ENCODE assay signal across 8 cellular contexts in the genomic region with DNA sequence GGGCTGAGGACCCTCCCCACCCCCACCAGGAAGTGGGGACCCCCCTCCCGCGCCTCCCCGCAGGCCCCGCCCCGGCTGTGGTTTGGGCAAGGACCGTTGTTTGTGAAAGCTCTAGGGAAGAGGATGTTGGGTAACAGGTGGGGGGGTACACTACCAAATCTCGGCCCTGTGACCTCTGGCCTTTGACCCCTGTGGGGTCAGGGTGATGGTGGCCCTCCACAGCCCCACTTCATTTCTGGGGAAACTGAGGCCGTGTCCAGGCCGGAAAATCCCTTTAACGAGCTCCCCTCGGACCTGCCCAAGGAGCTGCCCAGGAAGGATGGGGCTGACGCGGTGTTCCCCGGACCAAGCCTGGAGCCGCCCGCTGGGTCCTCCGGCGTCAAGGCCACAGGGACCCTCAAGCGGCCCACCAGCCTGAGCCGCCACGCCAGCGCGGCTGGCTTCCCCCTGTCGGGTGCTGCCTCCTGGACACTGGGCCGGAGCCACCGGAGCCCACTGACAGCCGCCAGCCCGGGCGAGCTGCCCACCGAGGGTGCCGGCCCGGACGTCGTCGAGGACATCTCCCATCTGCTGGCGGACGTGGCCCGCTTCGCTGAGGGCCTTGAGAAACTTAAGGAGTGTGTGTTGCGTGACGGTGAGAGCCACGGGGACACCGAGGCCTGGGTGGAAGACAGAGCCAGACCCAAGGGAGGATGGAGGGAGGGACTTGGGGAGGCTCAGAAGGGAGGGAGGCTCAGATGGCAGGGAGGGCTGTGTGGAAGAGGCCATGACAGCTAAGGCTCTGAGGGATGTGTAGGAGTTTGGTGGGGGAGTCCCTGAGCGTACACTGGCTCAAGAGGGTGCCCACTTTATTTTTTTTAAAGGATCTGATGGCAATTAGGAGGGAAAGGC. TPM values are rescaled to one million over a fixed set of nuclear protein-coding genes. Genes with fewer than 3 reads are reported as not detected.
DNase-seq lines count a peak whose midpoint lies in the region; ATAC-seq and TF ChIP-seq lines count a peak whose summit lies in the region.

No MANE protein-coding gene starts in this region.

- peak overlapping the region; percentile 32 for H3K9ac ChIP-seq in NT2/D1 (ENCODE audit: insufficient read length, low read depth)
- no peak overlapping the region for H3K9ac ChIP-seq in mesendoderm (ENCODE audit: low read length)

- H3K27ac ChIP-seq in CD4-positive, alpha-beta memory T cell (ENCODE audit: low read depth, low read length), result peak overlapping the region; percentile 98
- no peak overlapping the region for H3K27ac ChIP-seq in mesendoderm (ENCODE audit: low read depth, low read length)

- WGBS in mesendoderm (ENCODE audit: extremely low coverage, insufficient coverage, low lambda C conversion rate), result no CpG with 5 or more reads among the region's 44 CpGs

- no peak overlapping the region for H3K23ac ChIP-seq in mesendoderm (ENCODE audit: low read length)

- H3K36me3 ChIP-seq in CD4-positive, alpha-beta memory T cell (ENCODE audit: insufficient read depth, low read length), result peaks cover 24% of the 10 kb centered on the region
- H3K36me3 ChIP-seq in NT2/D1 (ENCODE audit: insufficient read depth, insufficient read length, low read length) (peaks cover 10% of the 10 kb centered on the region), mucosa of descending colon (ENCODE audit: low read depth) (no peaks in the 10 kb centered on the region), mesendoderm (ENCODE audit: control insufficient read depth, insufficient read depth, low read length) (no peaks in the 10 kb centered on the region)

- no peaks in the 10 kb centered on the region for H3K79me1 ChIP-seq in mesendoderm (ENCODE audit: low read length)

- peaks cover 0 to 4% (median 0%) of the 10 kb centered on the region in 8 donors for H3K9me3 Mint-ChIP-seq in CD4-positive, alpha-beta memory T cell
- no peaks in the 10 kb centered on the region for H3K9me3 Mint-ChIP-seq in activated naive CD4-positive, alpha-beta T cell treated with anti-CD3 and anti-CD28 coated beads, Interleukin-2, amount 50 U/mL, for 72 hours
- H3K9me3 Mint-ChIP-seq in progenitor cell of endocrine pancreas (ENCODE audit: low read depth), result no peaks in the 10 kb centered on the region

- H3K36me3 Mint-ChIP-seq in CD4-positive, alpha-beta memory T cell, result peaks cover 25 to 31% of the 10 kb centered on the region in 2 donors
- H3K36me3 Mint-ChIP-seq in activated naive CD4-positive, alpha-beta T cell treated with anti-CD3 and anti-CD28 coated beads, Interleukin-2, amount 50 U/mL, for 72 hours, result peaks cover 25% of the 10 kb centered on the region in 2 donors
- no peaks in the 10 kb centered on the region for H3K36me3 Mint-ChIP-seq in progenitor cell of endocrine pancreas (ENCODE audit: insufficient read depth)

- no peak overlapping the region for H2BK15ac ChIP-seq in mesendoderm (replicated peaks; ENCODE audit: low read depth)

- no peaks in the 10 kb centered on the region for H3K27me3 Mint-ChIP-seq in CD4-positive, alpha-beta memory T cell
- peaks cover 47% of the 10 kb centered on the region for H3K27me3 Mint-ChIP-seq in progenitor cell of endocrine pancreas

- no peak overlapping the region for H4K8ac ChIP-seq in mesendoderm (ENCODE audit: low read depth, low read length)

- peak in 1 of 2 donors; percentile 17 for ATAC-seq in activated naive CD4-positive, alpha-beta T cell treated with anti-CD3 and anti-CD28 coated beads, Interleukin-2, amount 50 U/mL, for 72 hours
- peak; percentile 10 for ATAC-seq in mucosa of descending colon

- H3K4ac ChIP-seq in mesendoderm (ENCODE audit: low read depth, low read length), result no peak overlapping the region

- H3K4me2 ChIP-seq in mesendoderm (ENCODE audit: low read length), result no peak overlapping the region

- peak overlapping the region; percentile 85 to 92 for H3K4me3 ChIP-seq in CD4-positive, alpha-beta memory T cell (ENCODE audit: low read length in 2 of 2)
- H3K4me3 ChIP-seq in NT2/D1 (ENCODE audit: insufficient read length, low read depth), result no peak overlapping the region
- H3K4me3 ChIP-seq in mucosa of descending colon, result no peak overlapping the region
- no peak overlapping the region for H3K4me3 ChIP-seq in mesendoderm (ENCODE audit: low read length)

- H3K56ac ChIP-seq in mesendoderm (ENCODE audit: low read length), result no peak overlapping the region

- peaks cover 30 to 71% (median 50%) of the 10 kb centered on the region in 4 donors for H3K4me1 Mint-ChIP-seq in CD4-positive, alpha-beta memory T cell
- peaks cover 3% of the 10 kb centered on the region for H3K4me1 Mint-ChIP-seq in progenitor cell of endocrine pancreas (ENCODE audit: low read depth)

- H3K27ac Mint-ChIP-seq in CD4-positive, alpha-beta memory T cell, result peak overlapping the region; percentile 93 to 98 (median 97)
- peak overlapping the region; percentile 95 for H3K27ac Mint-ChIP-seq in activated naive CD4-positive, alpha-beta T cell treated with anti-CD3 and anti-CD28 coated beads, Interleukin-2, amount 50 U/mL, for 72 hours
- H3K27ac Mint-ChIP-seq in progenitor cell of endocrine pancreas, result no peak overlapping the region

- CTCF ChIA-PET in CD4-positive, alpha-beta memory T cell (lab: Charles Lee; ENCODE audit: partially characterized antibody), result interaction anchor here (0.7 to 5.7 kb wide), 11 partner anchors 10 to 198 kb away, joined by 3 to 219 read pairs (median 5); no protein-coding TSS in a partner anchor

- H2AK5ac ChIP-seq in mesendoderm (ENCODE audit: low read length), result no peak overlapping the region

- H4K5ac ChIP-seq in mesendoderm (ENCODE audit: low read length), result no peak overlapping the region

- no peak overlapping the region for H3K18ac ChIP-seq in mesendoderm (ENCODE audit: low read length)

- no peaks in the 10 kb centered on the region for H3K9me3 ChIP-seq in CD4-positive, alpha-beta memory T cell (ENCODE audit: control insufficient read depth in 1 of 2, low read length in 2 of 2)
- H3K9me3 ChIP-seq in NT2/D1 (ENCODE audit: insufficient read depth, low read length), result no peaks in the 10 kb centered on the region
- no peaks in the 10 kb centered on the region for H3K9me3 ChIP-seq in mucosa of descending colon

- H2BK5ac ChIP-seq in mesendoderm (ENCODE audit: low read length), result no peak overlapping the region

- no peak overlapping the region for H2BK120ac ChIP-seq in mesendoderm (ENCODE audit: low read depth, low read length)

- peaks cover 74% of the 10 kb centered on the region for H3K4me1 ChIP-seq in CD4-positive, alpha-beta memory T cell (ENCODE audit: insufficient read depth, low read length)
- peaks cover 19% of the 10 kb centered on the region for H3K4me1 ChIP-seq in NT2/D1 (ENCODE audit: insufficient read depth, insufficient read length)
- H3K4me1 ChIP-seq in mucosa of descending colon (ENCODE audit: low read depth), result peaks cover 44% of the 10 kb centered on the region
- H3K4me1 ChIP-seq in mesendoderm (ENCODE audit: control insufficient read depth, low read depth, low read length), result peaks cover 4% of the 10 kb centered on the region

- H3K27me3 ChIP-seq in CD4-positive, alpha-beta memory T cell (ENCODE audit: insufficient read depth, low read length), result no peaks in the 10 kb centered on the region
- H3K27me3 ChIP-seq in NT2/D1 (ENCODE audit: insufficient read depth, insufficient read length) (peaks cover 31% of the 10 kb centered on the region), mesendoderm (ENCODE audit: insufficient read depth, low read length, poor library complexity) (peaks cover 5% of the 10 kb centered on the region)

- DNase-seq in CD4-positive, alpha-beta memory T cell, result peak; percentile 72 to 79 (median 75)
- no peak for DNase-seq in NT2/D1 (ENCODE audit: low read depth, low spot score)
- DNase-seq in activated naive CD4-positive, alpha-beta T cell treated with anti-CD3 and anti-CD28 coated beads, Interleukin-2, amount 50 U/mL, for 72 hours (ENCODE audit: low spot score in 2 of 2), result peak in 1 of 2 donors; percentile 77
- peak; percentile 70 to 89 (median 77) for DNase-seq in mucosa of descending colon
- DNase-seq in NCI-H526 treated with DMSO at 0.1 percent for 48 hours (lab: John Stamatoyannopoulos, UW), result no peak
- DNase-seq in foreskin melanocyte, result no peak
- DNase-seq in mesendoderm, result no peak
- no peak for DNase-seq in progenitor cell of endocrine pancreas (ENCODE audit: low spot score, unreplicated experiment)

- intact Hi-C loops in CD4-positive, alpha-beta memory T cell (cut with micrococcal nuclease), result loop anchor here (1.0 kb wide), 1 partner anchor 9 kb away; no protein-coding TSS in a partner anchor
- intact Hi-C loops in mucosa of descending colon (cut with DNase I, micrococcal nuclease), result no loop called here

- POLR2A ChIA-PET in CD4-positive, alpha-beta memory T cell (lab: Charles Lee; ENCODE audit: partially characterized antibody), result interaction anchor here (0.6 to 57.1 kb wide), 21 partner anchors 5 to 407 kb away, joined by 3 to 3893 read pairs (median 6); a partner anchor contains a TSS

- H3K79me2 ChIP-seq in mesendoderm (ENCODE audit: control insufficient read depth, insufficient read depth, low read length), result no peaks in the 10 kb centered on the region

- TF ChIP-seq CTCF in mucosa of descending colon (IDR thresholded peaks at IDR 0.05) (no peak), progenitor cell of endocrine pancreas (IDR thresholded peaks at IDR 0.05; ENCODE audit: unreplicated experiment) (no peak)

- H3K4me3 Mint-ChIP-seq in CD4-positive, alpha-beta memory T cell, result peak overlapping the region; percentile 88 to 97 (median 96)
- no peak overlapping the region for H3K4me3 Mint-ChIP-seq in progenitor cell of endocrine pancreas (ENCODE audit: low read depth)

RNA-seq across cellular contexts. Expression of a gene that starts 1.4 kb away (rescaled TPM):
- 100 to 1,000 TPM; 834 to 836 TPM for total RNA-seq in CD4-positive, alpha-beta memory T cell
- 100 to 1,000 TPM; 222 to 501 TPM for polyA plus RNA-seq in CD4-positive, alpha-beta memory T cell
- total RNA-seq in activated naive CD4-positive, alpha-beta T cell treated with anti-CD3 and anti-CD28 coated beads, Interleukin-2, amount 50 U/mL, for 72 hours, result 100 to 1,000 TPM; 171 to 174 TPM
- total RNA-seq in mucosa of descending colon (10 to 100 TPM; 33.9 to 64.3 (median 58.8) TPM), progenitor cell of endocrine pancreas (6.1 and 8.1 TPM in 2 replicates)
- polyA plus RNA-seq in mesendoderm (2013, experiment 1 of 2), result 7.9 TPM
- polyA plus RNA-seq in mesendoderm (2013, experiment 2 of 2), result 8.0 TPM

RNA-seq across cellular contexts. Expression of a gene that starts 26.8 kb away (rescaled TPM):
- 10 to 100 TPM; 76.0 to 80.0 TPM for total RNA-seq in CD4-positive, alpha-beta memory T cell
- 100 to 1,000 TPM; 167 to 197 TPM for polyA plus RNA-seq in CD4-positive, alpha-beta memory T cell
- 100 to 1,000 TPM; 248 to 259 TPM for total RNA-seq in activated naive CD4-positive, alpha-beta T cell treated with anti-CD3 and anti-CD28 coated beads, Interleukin-2, amount 50 U/mL, for 72 hours
- total RNA-seq in mucosa of descending colon (100 to 1,000 TPM; 108 to 138 (median 133) TPM), progenitor cell of endocrine pancreas (161 TPM in 2 replicates)
- 206 TPM for polyA plus RNA-seq in mesendoderm (2013, experiment 1 of 2)
- polyA plus RNA-seq in mesendoderm (2013, experiment 2 of 2), result 211 TPM

RNA-seq across cellular contexts. Expression of a gene that starts 28.4 kb away (rescaled TPM):
- 100 to 1,000 TPM; 313 to 319 TPM for total RNA-seq in CD4-positive, alpha-beta memory T cell
- 10 to 100 TPM; 10.7 to 11.2 TPM for polyA plus RNA-seq in CD4-positive, alpha-beta memory T cell
- 100 to 1,000 TPM in 1 of 2 donors, 10 to 100 TPM in 1; 17.8 to 105 TPM for total RNA-seq in activated naive CD4-positive, alpha-beta T cell treated with anti-CD3 and anti-CD28 coated beads, Interleukin-2, amount 50 U/mL, for 72 hours
- total RNA-seq in mucosa of descending colon, result 10 to 100 TPM; 23.5 to 25.6 (median 25.6) TPM
- 3.9 TPM for polyA plus RNA-seq in mesendoderm (2013, experiment 1 of 2)
- polyA plus RNA-seq in mesendoderm (2013, experiment 2 of 2), result 4.4 TPM
- total RNA-seq in progenitor cell of endocrine pancreas, result 54.6 and 57.3 TPM in 2 replicates

RNA-seq across cellular contexts. Expression of a gene that starts 35.4 kb away (rescaled TPM):
- 100 to 1,000 TPM; 210 to 220 TPM for total RNA-seq in CD4-positive, alpha-beta memory T cell
- 100 to 1,000 TPM; 399 to 406 TPM for polyA plus RNA-seq in CD4-positive, alpha-beta memory T cell
- 100 to 1,000 TPM; 154 to 316 TPM for total RNA-seq in activated naive CD4-positive, alpha-beta T cell treated with anti-CD3 and anti-CD28 coated beads, Interleukin-2, amount 50 U/mL, for 72 hours
- total RNA-seq in mucosa of descending colon (100 to 1,000 TPM; 126 to 187 (median 144) TPM), progenitor cell of endocrine pancreas (231 and 236 TPM in 2 replicates)
- 395 TPM for polyA plus RNA-seq in mesendoderm (2013, experiment 1 of 2)
- polyA plus RNA-seq in mesendoderm (2013, experiment 2 of 2), result 398 TPM

RNA-seq across cellular contexts. Expression of a gene that starts 41.9 kb away (rescaled TPM):
- total RNA-seq in CD4-positive, alpha-beta memory T cell, result 100 to 1,000 TPM; 263 to 266 TPM
- 100 to 1,000 TPM; 444 to 632 TPM for polyA plus RNA-seq in CD4-positive, alpha-beta memory T cell
- 100 to 1,000 TPM; 187 to 254 TPM for total RNA-seq in activated naive CD4-positive, alpha-beta T cell treated with anti-CD3 and anti-CD28 coated beads, Interleukin-2, amount 50 U/mL, for 72 hours
- total RNA-seq in mucosa of descending colon (10 to 100 TPM; 65.0 to 88.8 (median 84.7) TPM), progenitor cell of endocrine pancreas (225 and 226 TPM in 2 replicates)
- 595 TPM for polyA plus RNA-seq in mesendoderm (2013, experiment 1 of 2)
- polyA plus RNA-seq in mesendoderm (2013, experiment 2 of 2), result 606 TPM

Comparison
In these comparisons a context has a peak if more than half of its experiments do, and no peak if none do; other contexts are left out.
1. DNase-seq: peak in CD4-positive, alpha-beta memory T cell (5 of 5) and mucosa of descending colon (3 of 3); none in NT2/D1 (single experiment), NCI-H526 treated with DMSO at 0.1 percent for 48 hours (single experiment), foreskin melanocyte (single experiment), mesendoderm (single experiment) and progenitor cell of endocrine pancreas (single experiment).
2. H3K4me3 ChIP-seq: peak in CD4-positive, alpha-beta memory T cell (2 of 2); none in NT2/D1 (single experiment), mucosa of descending colon (single experiment) and mesendoderm (single experiment).
3. RNA of a gene that starts 1.4 kb away (total RNA-seq): 834 to 836 TPM in CD4-positive, alpha-beta memory T cell; 171 to 174 TPM in activated naive CD4-positive, alpha-beta T cell treated with anti-CD3 and anti-CD28 coated beads, Interleukin-2, amount 50 U/mL, for 72 hours, 33.9 to 64.3 TPM in mucosa of descending colon and 6.1 to 8.1 TPM in progenitor cell of endocrine pancreas; every median in the first group is over 4 times any median in the second.